Comparison of ENCODE assay signal across 25 cellular contexts in genomic region chr6:104908431-104909139, GRCh38. TPM values are rescaled to one million over a fixed set of nuclear protein-coding genes. Genes with fewer than 3 reads are reported as not detected.
DNase-seq lines count a peak whose midpoint lies in the region; ATAC-seq, FAIRE-seq and TF ChIP-seq lines count a peak whose summit lies in the region.
"Had no signal": no experiment of that assay in that cellular context is flagged by ENCODE, and none has a peak within 500 bp of the region (broad histone marks: within the 10 kb centered on the region; RNA-seq: fewer than 3 reads in every experiment).

No MANE protein-coding gene starts in this region.

- WGBS in endodermal cell (ENCODE audit: insufficient coverage in 1 of 2, insufficient read length in 1 of 2), 2 experiments = 93% methylated on average over 2 to 5 of the region's 5 CpGs
- WGBS in small intestine, 3 donors = 83 to 87% (median 85%) methylated on average over 5 of the region's 5 CpGs

- POLR2A ChIA-PET in Caco-2 (lab: Charles Lee) = no interaction called here

- no TSS peak for BruUV-seq in Caco-2 (replicated peaks; lab: Mats Ljungman, UMichigan)

- H3K9me3 ChIP-seq in Caco-2 (peaks cover 4% of the 10 kb centered on the region; the same call in 1 of the 2 replicates), endodermal cell (ENCODE audit: control insufficient read depth, low read length) (no peaks in the 10 kb centered on the region), small intestine (ENCODE audit: control insufficient read depth, low read depth) (no peaks in the 10 kb centered on the region)
- H3K9me3 ChIP-seq: SJSA1 had no signal

- no peaks in the 10 kb centered on the region for H3K27me3 ChIP-seq in Caco-2 (replicated peaks; ENCODE audit: control insufficient read depth, insufficient read depth, low read length)
- no peaks in the 10 kb centered on the region for H3K27me3 ChIP-seq in endodermal cell (ENCODE audit: control insufficient read depth, insufficient read depth, low read length, poor library complexity, severe bottlenecking)
- peaks cover 0 to 5% of the 10 kb centered on the region in 2 donors for H3K27me3 ChIP-seq in small intestine (ENCODE audit: control insufficient read depth in 2 of 2, insufficient read depth in 2 of 2, low read length in 2 of 2)

- no peaks in the 10 kb centered on the region for H3K9me3 Mint-ChIP-seq in Caco-2 (ENCODE audit: unreplicated experiment)
- H3K9me3 Mint-ChIP-seq in HFFc6 = no peaks in the 10 kb centered on the region
- H3K9me3 Mint-ChIP-seq in endodermal cell = peaks cover 9% of the 10 kb centered on the region
- peaks cover 19% of the 10 kb centered on the region for H3K9me3 Mint-ChIP-seq in mesothelial cell of epicardium
- no peaks in the 10 kb centered on the region for H3K9me3 Mint-ChIP-seq in activated naive CD8-positive, alpha-beta T cell treated with anti-CD3 and anti-CD28 coated beads for 36 hours

- TF ChIP-seq CTCF in Caco-2 (IDR thresholded peaks at IDR 0.05; ENCODE audit: insufficient read depth in 1 of 2, low read depth in 1 of 2, low read length in 1 of 2, severe bottlenecking in 1 of 2, unreplicated experiment in 1 of 2) (no peak), HFFc6 (IDR thresholded peaks at IDR 0.05) (no peak), endodermal cell (conservative IDR thresholded peaks at IDR 0.05) (no peak), mesothelial cell of epicardium (IDR thresholded peaks at IDR 0.05; ENCODE audit: unreplicated experiment) (no peak)

- peak in 1 of 2 experiments; percentile 44 for DNase-seq in Caco-2
- no peak for DNase-seq in HFFc6
- DNase-seq in endodermal cell = peak; percentile 47
- DNase-seq in mesothelial cell of epicardium (ENCODE audit: low spot score in 2 of 2, unreplicated experiment in 2 of 2) = no peak
- no peak for DNase-seq in small intestine
- DNase-seq in activated naive CD8-positive, alpha-beta T cell treated with anti-CD3 and anti-CD28 coated beads for 36 hours = no peak
- no peak for DNase-seq in SIG-M5 (lab: John Stamatoyannopoulos, UW)
- DNase-seq: NCI-H1105; NCI-H1436 treated with DMSO at 0.1 percent for 48 hours; NCI-H187 treated with DMSO at 0.1 percent for 48 hours; NCI-H2107; NCI-H446; NCI-H524 treated with DMSO at 0.1 percent for 48 hours; NCI-H82; NK-92 treated with Interleukin-12 subunit alpha and Interleukin-12 subunit beta, amount 100 ng/mL, for 24 hours had no signal

- no peaks in the 10 kb centered on the region for H3K36me3 Mint-ChIP-seq in Caco-2 (ENCODE audit: insufficient read depth, unreplicated experiment)
- no peaks in the 10 kb centered on the region for H3K36me3 Mint-ChIP-seq in HFFc6 (ENCODE audit: low read depth)
- H3K36me3 Mint-ChIP-seq in endodermal cell (ENCODE audit: low read depth) = no peaks in the 10 kb centered on the region
- H3K36me3 Mint-ChIP-seq in mesothelial cell of epicardium = no peaks in the 10 kb centered on the region
- H3K36me3 Mint-ChIP-seq in activated naive CD8-positive, alpha-beta T cell treated with anti-CD3 and anti-CD28 coated beads for 36 hours = no peaks in the 10 kb centered on the region

- H3K9ac ChIP-seq in endodermal cell (ENCODE audit: extremely low read depth, low read length, poor library complexity, severe bottlenecking) = no peak overlapping the region

- H3K36me3 ChIP-seq in Caco-2 (ENCODE audit: control insufficient read depth, insufficient read depth, low read length) (no peaks in the 10 kb centered on the region), endodermal cell (ENCODE audit: control insufficient read depth, insufficient read depth, low read length) (no peaks in the 10 kb centered on the region), small intestine (ENCODE audit: control insufficient read depth in 2 of 2, insufficient read depth in 2 of 2, low read length in 2 of 2) (no peaks in the 10 kb centered on the region)
- H3K36me3 ChIP-seq: SJSA1 had no signal

- H3K4me1 ChIP-seq in Caco-2 (peaks cover 17% of the 10 kb centered on the region), endodermal cell (ENCODE audit: control insufficient read depth, insufficient read depth, low read length) (no peaks in the 10 kb centered on the region), small intestine (ENCODE audit: control insufficient read depth in 2 of 2, insufficient read depth in 1 of 2, low read depth in 1 of 2, low read length in 1 of 2) (no peaks in the 10 kb centered on the region)
- H3K4me1 ChIP-seq: SJSA1 had no signal

- H3K27ac Mint-ChIP-seq in Caco-2 (ENCODE audit: unreplicated experiment) = peak overlapping the region; percentile 50
- peak overlapping the region; percentile 31; the same call in 1 of the 2 replicates for H3K27ac Mint-ChIP-seq in HFFc6
- peak overlapping the region; percentile 50 for H3K27ac Mint-ChIP-seq in endodermal cell
- H3K27ac Mint-ChIP-seq in mesothelial cell of epicardium = peak overlapping the region; percentile 73
- H3K27ac Mint-ChIP-seq in activated naive CD8-positive, alpha-beta T cell treated with anti-CD3 and anti-CD28 coated beads for 36 hours = no peak overlapping the region

- H3K4me3 Mint-ChIP-seq in Caco-2 (ENCODE audit: unreplicated experiment) = no peak overlapping the region
- H3K4me3 Mint-ChIP-seq in HFFc6 = no peak overlapping the region
- H3K4me3 Mint-ChIP-seq in endodermal cell = no peak overlapping the region
- no peak overlapping the region for H3K4me3 Mint-ChIP-seq in mesothelial cell of epicardium
- H3K4me3 Mint-ChIP-seq in activated naive CD8-positive, alpha-beta T cell treated with anti-CD3 and anti-CD28 coated beads for 36 hours = no peak overlapping the region

- FAIRE-seq in small intestine (lab: Jason Lieb, UNC) = no peak
- FAIRE-seq: D721Med, G401.6, H1 had no signal

- ATAC-seq in GM21390 (IDR thresholded peaks at IDR 0.05; ENCODE audit: unreplicated experiment) = no peak
- ATAC-seq: HCT116, PC-3, Right ventricle myocardium inferior had no signal

- H3K4me3 ChIP-seq in Caco-2 (ENCODE audit: low read depth, low read length) = no peak overlapping the region
- no peak overlapping the region for H3K4me3 ChIP-seq in endodermal cell (ENCODE audit: low read length)
- no peak overlapping the region for H3K4me3 ChIP-seq in small intestine (ENCODE audit: low read depth in 1 of 2, low read length in 2 of 2)
- H3K4me3 ChIP-seq: SJSA1 had no signal

- no peaks in the 10 kb centered on the region for H3K27me3 Mint-ChIP-seq in Caco-2 (ENCODE audit: insufficient read depth, unreplicated experiment)
- H3K27me3 Mint-ChIP-seq in HFFc6 (ENCODE audit: insufficient read depth) = peaks cover 2% of the 10 kb centered on the region
- no peaks in the 10 kb centered on the region for H3K27me3 Mint-ChIP-seq in endodermal cell (ENCODE audit: insufficient read depth)
- H3K27me3 Mint-ChIP-seq in mesothelial cell of epicardium (ENCODE audit: low read depth) = no peaks in the 10 kb centered on the region
- H3K27me3 Mint-ChIP-seq in activated naive CD8-positive, alpha-beta T cell treated with anti-CD3 and anti-CD28 coated beads for 36 hours = peaks cover 30% of the 10 kb centered on the region

- H3K4me1 Mint-ChIP-seq in Caco-2 (ENCODE audit: low read depth, unreplicated experiment) (peaks cover 22% of the 10 kb centered on the region), HFFc6 (ENCODE audit: low read depth) (peaks cover 6% of the 10 kb centered on the region; the same call in 1 of the 2 replicates), endodermal cell (no peaks in the 10 kb centered on the region), mesothelial cell of epicardium (peaks cover 18% of the 10 kb centered on the region)
- H3K4me1 Mint-ChIP-seq in activated naive CD8-positive, alpha-beta T cell treated with anti-CD3 and anti-CD28 coated beads for 36 hours = no peaks in the 10 kb centered on the region

- CTCF ChIA-PET in Caco-2 (lab: Charles Lee) = interaction anchor here (0.6 kb wide), 1 partner anchor 64 kb away, joined by 4 read pairs; no protein-coding TSS in a partner anchor

- H3K27ac ChIP-seq in endodermal cell (ENCODE audit: low read depth, low read length) (no peak overlapping the region), small intestine (ENCODE audit: low read depth in 1 of 2, low read length in 1 of 2) (no peak overlapping the region)
- H3K27ac ChIP-seq: SJSA1 had no signal

- intact Hi-C loops in Caco-2 (cut with micrococcal nuclease; ENCODE audit: unreplicated experiment) = loop anchor here (2.0 kb wide), 1 partner anchor 50 kb away; no protein-coding TSS in a partner anchor

RNA-seq across cellular contexts. Expression of gene LIN28B, which starts 48.3 kb away (rescaled TPM):
- 6.6 and 7.9 TPM in 2 replicates for total RNA-seq in Caco-2 (2022)
- total RNA-seq in HFFc6 (2021; fragmentation: NEBNext Ultra II Directional; extraction: Animal tissue kit (Norgen Biotek cat#: 25700)) = not detected
- 10 to 100 TPM; 65.1 to 65.3 TPM for total RNA-seq in endodermal cell
- 46.4 TPM for polyA plus RNA-seq in endodermal cell (2013, experiment 1 of 2)
- polyA plus RNA-seq in endodermal cell (2013, experiment 2 of 2) = 46.7 TPM
- 18.1 to 19.7 TPM (median 19.3 TPM) in 3 replicates for total RNA-seq in mesothelial cell of epicardium
- not detected for polyA plus RNA-seq in small intestine
- under 1 TPM in 1 of 2 experiments, not detected in 1; 0.18 TPM for total RNA-seq in activated naive CD8-positive, alpha-beta T cell treated with anti-CD3 and anti-CD28 coated beads for 36 hours
- total RNA-seq: A172, Right ventricle myocardium inferior, SJSA1 had no signal
- polyA plus RNA-seq: BJ had no signal

RNA-seq across cellular contexts. Expression of gene HACE1, which starts 48.9 kb away (rescaled TPM):
- 10.0 and 13.2 TPM in 2 replicates for total RNA-seq in Caco-2 (2022)
- total RNA-seq in HFFc6 (2021; fragmentation: NEBNext Ultra II Directional; extraction: Animal tissue kit (Norgen Biotek cat#: 25700)) = 1 to 10 TPM; 7.2 to 8.8 (median 8.5) TPM
- 10 to 100 TPM; 23.7 to 30.1 TPM for total RNA-seq in endodermal cell
- 24.4 TPM for polyA plus RNA-seq in endodermal cell (2013, experiment 1 of 2)
- 23.4 TPM for polyA plus RNA-seq in endodermal cell (2013, experiment 2 of 2)
- 24.5 to 25.9 TPM (median 24.7 TPM) in 3 replicates for total RNA-seq in mesothelial cell of epicardium
- 1 to 10 TPM; 4.0 to 7.6 (median 4.9) TPM for polyA plus RNA-seq in small intestine
- total RNA-seq in activated naive CD8-positive, alpha-beta T cell treated with anti-CD3 and anti-CD28 coated beads for 36 hours = 10 to 100 TPM; 10.1 to 12.4 TPM
